Comparison of ENCODE assay signal across 19 cellular contexts in the genomic region with DNA sequence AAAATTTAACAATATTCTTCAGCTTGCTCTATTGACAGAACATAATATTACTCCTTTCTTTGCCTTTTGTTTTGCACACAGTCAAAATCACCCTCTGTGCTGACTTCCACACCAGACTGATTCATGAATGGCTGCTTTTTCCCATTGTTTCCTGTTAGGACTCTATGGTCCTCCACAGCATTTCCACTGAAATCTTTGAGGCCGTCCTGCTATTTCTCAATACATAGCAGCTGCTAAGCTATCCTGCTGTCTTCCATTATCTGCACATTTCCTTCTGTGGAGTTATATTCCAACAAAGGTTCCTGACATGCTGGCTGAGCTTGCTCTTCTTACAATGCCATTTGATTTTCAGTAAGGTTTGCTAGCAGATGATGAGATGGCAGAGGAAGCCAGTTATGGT.
DNase-seq lines count a peak whose midpoint lies in the region; ATAC-seq and TF ChIP-seq lines count a peak whose summit lies in the region.
"Had no signal": no experiment of that assay in that cellular context is flagged by ENCODE, and none has a peak within 500 bp of the region (broad histone marks: within the 10 kb centered on the region; RNA-seq: fewer than 3 reads in every experiment).

No MANE protein-coding gene starts in this region.

- H4K91ac ChIP-seq in neuronal stem cell (ENCODE audit: low read depth, low read length, poor library complexity), result no peak overlapping the region

- no peak overlapping the region for H4K8ac ChIP-seq in neuronal stem cell (ENCODE audit: low read depth, low read length)

- no peak overlapping the region for H3K23ac ChIP-seq in neuronal stem cell (ENCODE audit: low read depth, low read length, poor library complexity)

- H3K27ac ChIP-seq in neuronal stem cell (replicated peaks; ENCODE audit: low read length) (peak overlapping the region; percentile 17), lower lobe of right lung (no peak overlapping the region)
- H3K27ac ChIP-seq: HL-60, Peyer's patch had no signal

- ATAC-seq in lower lobe of right lung, result no peak
- ATAC-seq: SK-N-SH treated with all-trans-retinoic acid at 6 μM for 48 hours had no signal

- peaks cover 6 to 20% of the 10 kb centered on the region in 2 donors for H3K4me1 ChIP-seq in neuronal stem cell (ENCODE audit: control insufficient read depth in 2 of 2, insufficient read depth in 1 of 2, low read depth in 1 of 2, low read length in 2 of 2)
- no peaks in the 10 kb centered on the region for H3K4me1 ChIP-seq in lower lobe of right lung
- H3K4me1 ChIP-seq: Caco-2, Peyer's patch had no signal

- H2AFZ ChIP-seq in neuronal stem cell (ENCODE audit: low read length), result peak overlapping the region; percentile 36

- H3K27me3 ChIP-seq in neuronal stem cell (ENCODE audit: control insufficient read depth in 3 of 3, insufficient read depth in 3 of 3, low read depth in 1 of 3, low read length in 3 of 3), result no peaks in the 10 kb centered on the region
- H3K27me3 ChIP-seq in lower lobe of right lung (ENCODE audit: low read depth), result no peaks in the 10 kb centered on the region
- H3K27me3 ChIP-seq: Peyer's patch had no signal

- H3K18ac ChIP-seq in neuronal stem cell (ENCODE audit: low read length), result no peak overlapping the region

- DNase-seq in LHCN-M2 (ENCODE audit: low read depth) (peak; percentile 32), amniotic epithelial cell (ENCODE audit: low read depth) (peak; percentile 10), globus pallidus (ENCODE audit: low spot score) (peak; percentile 9), neuronal stem cell (ENCODE audit: low spot score) (no peak), NCI-H2081 (lab: John Stamatoyannopoulos, UW) (no peak), lower lobe of right lung (no peak), NCI-H1092 treated with DMSO at 0.1 percent for 48 hours (lab: John Stamatoyannopoulos, UW) (no peak)
- DNase-seq: Caco-2, DMS153, Kasumi-1, NCI-H1417, NCI-H2029 treated with DMSO at 0.1 percent for 48 hours, NCI-H226, NCI-H524 treated with DMSO at 0.1 percent for 48 hours, Peyer's patch, Right ventricle myocardium superior had no signal

- no peak overlapping the region for H2BK15ac ChIP-seq in neuronal stem cell (ENCODE audit: low read length)

- H3K9me3 ChIP-seq in neuronal stem cell (replicated peaks in 1 of 2; ENCODE audit: control insufficient read depth in 2 of 2, insufficient read depth in 1 of 2, low read depth in 1 of 2, low read length in 2 of 2) (peaks cover 0 to 2% of the 10 kb centered on the region in 2 donors), lower lobe of right lung (no peaks in the 10 kb centered on the region)
- H3K9me3 ChIP-seq: Caco-2, HAP-1, Peyer's patch had no signal

- H2BK12ac ChIP-seq in neuronal stem cell (ENCODE audit: low read length), result no peak overlapping the region

- no peak overlapping the region for H2AK5ac ChIP-seq in neuronal stem cell (ENCODE audit: low read depth, low read length)

- H3K4me3 ChIP-seq in neuronal stem cell (ENCODE audit: low read length in 2 of 2) (no peak overlapping the region), lower lobe of right lung (no peak overlapping the region)
- H3K4me3 ChIP-seq: HAP-1, Peyer's patch had no signal

- no peaks in the 10 kb centered on the region for H3K79me1 ChIP-seq in neuronal stem cell (ENCODE audit: low read depth, low read length)

- H3K36me3 ChIP-seq in neuronal stem cell (replicated peaks in 1 of 2; ENCODE audit: control insufficient read depth in 2 of 2, insufficient read depth in 2 of 2, low read length in 2 of 2) (no peaks in the 10 kb centered on the region), lower lobe of right lung (no peaks in the 10 kb centered on the region)
- H3K36me3 ChIP-seq: HAP-1, Peyer's patch had no signal

- no peak overlapping the region for H2BK5ac ChIP-seq in neuronal stem cell (ENCODE audit: low read length)

- no CpG with 5 or more reads among the region's 1 CpG for WGBS in neuronal stem cell (ENCODE audit: extremely low coverage in 2 of 2, insufficient read length in 2 of 2, insufficient replicate concordance in 1 of 2), 2 donors

- no peak for TF ChIP-seq CTCF in lower lobe of right lung (IDR thresholded peaks at IDR 0.05)

- no peak overlapping the region for H3K4me2 ChIP-seq in neuronal stem cell (ENCODE audit: insufficient read depth, low read length, poor library complexity, severe bottlenecking)

- H3K14ac ChIP-seq in neuronal stem cell (ENCODE audit: low read length), result no peak overlapping the region

- no peak overlapping the region for H3K4ac ChIP-seq in neuronal stem cell (ENCODE audit: low read length)

- no peak overlapping the region for H3K9ac ChIP-seq in neuronal stem cell (ENCODE audit: low read depth, low read length, poor library complexity)

- intact Hi-C loops in lower lobe of right lung (cut with DNase I), result no loop called here

- no peak overlapping the region for H2BK120ac ChIP-seq in neuronal stem cell (ENCODE audit: low read depth, low read length)

Comparison
In these comparisons a context has a peak if more than half of its experiments do, and no peak if none do; other contexts are left out.
1. DNase-seq: peak in LHCN-M2 (single experiment), amniotic epithelial cell (single experiment) and globus pallidus (single experiment); none in neuronal stem cell (single experiment), NCI-H2081 (0 of 2), lower lobe of right lung (single experiment) and NCI-H1092 treated with DMSO at 0.1 percent for 48 hours (single experiment).